In genomic region chr12:53095596-53095895, GRCh38 we compare ENCODE assay signal across 11 cellular contexts. TPM values are rescaled to one million over a fixed set of nuclear protein-coding genes. Genes with fewer than 3 reads are reported as not detected.
DNase-seq lines count a peak whose midpoint lies in the region; ATAC-seq, FAIRE-seq and TF ChIP-seq lines count a peak whose summit lies in the region.
"Not testable (repeated sequence)": the region's sequence is repeated elsewhere in the genome, so short reads cannot be mapped to it uniquely, and the experiment has no call there.
"Had no signal": no experiment of that assay in that cellular context is flagged by ENCODE, and none has a peak within 500 bp of the region (broad histone marks: within the 10 kb centered on the region; RNA-seq: fewer than 3 reads in every experiment).

No MANE protein-coding gene starts in this region.

- not testable (repeated sequence) for H3K4ac ChIP-seq in H1 (replicated peaks; ENCODE audit: insufficient read length, low read depth, low read length)

- TF ChIP-seq RAD21 in H1 (IDR thresholded peaks at IDR 0.05 in 1 of 2, conservative IDR thresholded peaks at IDR 0.05 in 1 of 2; ENCODE audit: low read depth in 2 of 2, low read length in 2 of 2), result not testable (repeated sequence)

- H2BK12ac ChIP-seq in H1 (ENCODE audit: low read depth, low read length), result not testable (repeated sequence)

- not testable (repeated sequence) for H3K56ac ChIP-seq in H1 (replicated peaks; ENCODE audit: insufficient read length, low read depth, low read length)

- H3K4me3 Mint-ChIP-seq in GM23338, result peak overlapping the region; percentile 89; the same call in 1 of the 3 replicates

- H3K23ac ChIP-seq in H1 (ENCODE audit: insufficient read length), result not testable (repeated sequence)

- not testable (repeated sequence) for H4K5ac ChIP-seq in H1 (ENCODE audit: insufficient read length, low read depth, low read length)

- not testable (repeated sequence) for H3K36me3 ChIP-seq in GM23338 (ENCODE audit: insufficient read depth); H1 (ENCODE audit: control insufficient read depth in 2 of 4, insufficient read depth in 4 of 4, low read length in 3 of 4); heart left ventricle; lower lobe of right lung; transverse colon

- H3K4me3 ChIP-seq in GM23338; H1 (ENCODE audit: extremely low read depth in 1 of 4, insufficient read depth in 2 of 4, low read depth in 3 of 4, low read length in 4 of 4); heart left ventricle; lower lobe of right lung; skin epidermis; transverse colon: not testable (repeated sequence)

- H2AFZ ChIP-seq in GM23338; H1 (ENCODE audit: low read length): not testable (repeated sequence)

- H3K4me1 Mint-ChIP-seq in GM23338, result peaks cover 35% of the 10 kb centered on the region

- not testable (repeated sequence) for H3K9me3 ChIP-seq in H1 (ENCODE audit: insufficient read depth in 2 of 2, low read depth in 1 of 2, low read length in 1 of 2); heart left ventricle; lower lobe of right lung; transverse colon

- FAIRE-seq in H1 (lab: Jason Lieb, UNC), result not testable (repeated sequence)

- H3K79me1 ChIP-seq in H1 (ENCODE audit: low read depth, low read length), result not testable (repeated sequence)

- H3K4me2 ChIP-seq in GM23338, result not testable (repeated sequence)
- peak overlapping the region in 1 of 2 experiments; percentile 95; a peak in 1 of 4 replicates for H3K4me2 ChIP-seq in H1 (ENCODE audit: insufficient read depth in 1 of 2, low read depth in 2 of 2, low read length in 2 of 2)

- H3K9me2 ChIP-seq in GM23338 (ENCODE audit: insufficient read depth), result not testable (repeated sequence)

- DNase-seq in GM23338 (ENCODE audit: low spot score); H1 (ENCODE audit: low read depth in 1 of 2, low spot score in 2 of 2); heart left ventricle; lower lobe of right lung; transverse colon: not testable (repeated sequence)
- DNase-seq in activated CD8-positive, alpha-beta memory T cell treated with anti-CD3 and anti-CD28 coated beads for 24 hours, result peak; percentile 7

- H3K27me3 Mint-ChIP-seq in GM23338 (ENCODE audit: insufficient read depth, low read depth, poor library complexity), result peaks cover 34% of the 10 kb centered on the region

- not testable (repeated sequence) for H2BK120ac ChIP-seq in H1 (replicated peaks; ENCODE audit: low read depth, low read length)

- not testable (repeated sequence) for H3K27ac Mint-ChIP-seq in GM23338

- POLR2A ChIA-PET in H1 (lab: Charles Lee; ENCODE audit: partially characterized antibody), result interaction anchor here (2.9 kb wide), 1 partner anchor 16 kb away, joined by 13 read pairs; the partner anchor contains the start of gene SPRYD3

- not testable (repeated sequence) for H4K8ac ChIP-seq in H1 (ENCODE audit: extremely low read depth, insufficient read depth, low read length)

- in situ Hi-C loops in transverse colon (cut with MboI; ENCODE audit: low pct_ligation_motif_present in 1 of 4, low pct_unique_long_range_greater_than_20kb in 1 of 4, low sequenced_read_pairs in 3 of 4), result not testable (repeated sequence)

- H2BK5ac ChIP-seq in H1 (ENCODE audit: low read depth, low read length), result not testable (repeated sequence)

- peaks cover 23% of the 10 kb centered on the region for H3F3A ChIP-seq in GM23338 (replicated peaks; ENCODE audit: low read depth)

- not testable (repeated sequence) for ATAC-seq in GM23338, heart left ventricle, lower lobe of right lung

- not testable (repeated sequence) for TF ChIP-seq POLR2A in H1 (IDR thresholded peaks at IDR 0.05; ENCODE audit: control extremely low read depth in 1 of 2, low read depth in 2 of 2, low read length in 2 of 2); heart left ventricle (IDR thresholded peaks at IDR 0.05); transverse colon (IDR thresholded peaks at IDR 0.05)

- H3K14ac ChIP-seq in H1 (ENCODE audit: insufficient read length), result not testable (repeated sequence)

- 97% methylated on average over 3 of the region's 3 CpGs; no CpG with 5 or more reads in 1 of the 2 experiments for WGBS in H1 (ENCODE audit: extremely low coverage in 1 of 2, insufficient coverage in 1 of 2, insufficient read length in 1 of 2, insufficient replicate concordance in 2 of 2, low coverage in 1 of 2, low lambda C conversion rate in 2 of 2, missing lambda C conversion rate in 1 of 2), 2 experiments
- 96 to 98% (median 97%) methylated on average over 3 of the region's 3 CpGs for WGBS in heart left ventricle, 4 donors
- 95% methylated on average over 3 of the region's 3 CpGs for WGBS in transverse colon (ENCODE audit: low coverage in 1 of 2), 2 donors

- peaks cover 26% of the 10 kb centered on the region for H3K4me1 ChIP-seq in GM23338 (ENCODE audit: insufficient read depth)
- peaks cover 4 to 22% (median 5%) of the 10 kb centered on the region in 4 experiments for H3K4me1 ChIP-seq in H1 (replicated peaks in 1 of 4; ENCODE audit: control insufficient read depth in 3 of 4, insufficient read depth in 4 of 4, low read length in 3 of 4)
- H3K4me1 ChIP-seq in heart left ventricle, result peaks cover 3 to 46% (median 34%) of the 10 kb centered on the region in 12 donors
- peaks cover 35% of the 10 kb centered on the region for H3K4me1 ChIP-seq in lower lobe of right lung
- peaks cover 18 to 26% (median 23%) of the 10 kb centered on the region in 4 donors for H3K4me1 ChIP-seq in transverse colon

- not testable (repeated sequence) for H2BK15ac ChIP-seq in H1 (ENCODE audit: low read length)

- not testable (repeated sequence) for H3K36me3 Mint-ChIP-seq in GM23338 (ENCODE audit: low read depth)

- peaks cover 26% of the 10 kb centered on the region for H3K27me3 ChIP-seq in GM23338 (ENCODE audit: insufficient read depth)
- H3K27me3 ChIP-seq in H1 (replicated peaks in 1 of 4; ENCODE audit: control insufficient read depth in 3 of 4, extremely low read depth in 1 of 4, insufficient read depth in 3 of 4, low read length in 3 of 4), result peaks cover 0 to 27% (median 16%) of the 10 kb centered on the region in 4 experiments; a peak in 5 of 7 replicates
- not testable (repeated sequence) for H3K27me3 ChIP-seq in heart left ventricle; lower lobe of right lung (ENCODE audit: low read depth)
- H3K27me3 ChIP-seq in transverse colon, result peaks cover 28% of the 10 kb centered on the region

- intact Hi-C loops in heart left ventricle (cut with DNase I), result loop anchor here in 2 of 10 donors (5.0 kb wide), 2 partner anchors 43 to 48 kb away; partner anchors contain the start of gene TNS2 (in 1 of the 2)
- intact Hi-C loops in lower lobe of right lung (cut with DNase I); transverse colon (cut with DNase I; ENCODE audit: low total_unique reads): not testable (repeated sequence)

- H4K20me1 ChIP-seq in GM23338 (replicated peaks; ENCODE audit: insufficient read depth); H1 (replicated peaks in 1 of 2; ENCODE audit: control insufficient read depth in 1 of 2, insufficient read depth in 2 of 2, low read length in 2 of 2): not testable (repeated sequence)

- H3K27ac ChIP-seq in GM23338 (ENCODE audit: low read depth); H1 (ENCODE audit: low read depth, low read length): not testable (repeated sequence)
- H3K27ac ChIP-seq in heart left ventricle (peak overlapping the region in 10 of 12 donors; percentile 79 to 96 (median 86)), lower lobe of right lung (peak overlapping the region; percentile 6), skin epidermis (peak overlapping the region in 11 of 21 experiments; percentile 11 to 87 (median 59)), transverse colon (peak overlapping the region; percentile 77 to 88 (median 84))

- H2AK5ac ChIP-seq in H1 (ENCODE audit: low read depth, low read length), result not testable (repeated sequence)

- H3K9me3 Mint-ChIP-seq in GM23338, result not testable (repeated sequence)

- peaks cover 28% of the 10 kb centered on the region for H3K23me2 ChIP-seq in H1 (ENCODE audit: low read depth, low read length)

- H3K18ac ChIP-seq in H1 (ENCODE audit: extremely low read depth, low read length), result not testable (repeated sequence)

- H3K79me2 ChIP-seq in GM23338 (replicated peaks; ENCODE audit: insufficient read depth); H1 (ENCODE audit: control insufficient read depth in 1 of 2, insufficient read depth in 2 of 2, low read length in 2 of 2): not testable (repeated sequence)

- H4K91ac ChIP-seq in H1 (replicated peaks; ENCODE audit: insufficient read length, low read length), result not testable (repeated sequence)

- not testable (repeated sequence) for H3K9ac ChIP-seq in H1 (replicated peaks in 1 of 4; ENCODE audit: extremely low read depth in 1 of 4, low read depth in 3 of 4, low read length in 3 of 4)

- TF ChIP-seq EP300 in H1 (IDR thresholded peaks at IDR 0.05; ENCODE audit: borderline replicate concordance in 1 of 2, low read depth in 2 of 2, low read length in 2 of 2); transverse colon (IDR thresholded peaks at IDR 0.05; ENCODE audit: low read depth): not testable (repeated sequence)

- CTCF ChIA-PET in H1 (lab: Charles Lee; ENCODE audit: partially characterized antibody), result interaction anchor here (0.6 to 19.1 kb wide), 5 partner anchors 20 to 83 kb away, joined by 3 to 531 read pairs (median 42); partner anchors contain the start of gene SPRYD3

- TF ChIP-seq CTCF in GM23338 (conservative IDR thresholded peaks at IDR 0.05; ENCODE audit: low read depth in 2 of 2); H1 (IDR thresholded peaks at IDR 0.05; ENCODE audit: control extremely low read depth in 1 of 3, insufficient read depth in 1 of 3, low read depth in 1 of 3, low read length in 3 of 3); heart left ventricle (IDR thresholded peaks at IDR 0.05); lower lobe of right lung (IDR thresholded peaks at IDR 0.05); transverse colon (IDR thresholded peaks at IDR 0.05): not testable (repeated sequence)

- 0 out of 2 replicates have a peak overlapping the region, but pooled peaks have one; percentile 72 for H2BK20ac ChIP-seq in H1 (ENCODE audit: low read length)

RNA-seq across cellular contexts. Expression of gene IGFBP6, which starts 1.9 kb away (rescaled TPM):
- total RNA-seq in GM23338 (2014; rRNA removed; shearing (Covaris generic)), result 14.1 and 16.6 TPM in 2 replicates
- polyA plus RNA-seq in GM23338 (2016; fragmentation: Nextera tagmentation; extraction: Ambion mirVana) (14.7 and 17.6 TPM in 2 replicates), H1 (2011; rRNA removed) (14.7 and 25.3 TPM in 2 replicates), heart left ventricle (10 to 100 TPM; 28.8 to 81.6 TPM)
- 13.7 and 16.4 TPM in 2 replicates for total RNA-seq in H1 (2021; fragmentation: NEBNext Ultra II Directional; extraction: Animal tissue kit (Norgen Biotek cat#: 25700))
- polyA plus RNA-seq in H1 (2011; cell fraction: cytosol; rRNA removed), result 15.4 TPM
- 13.2 TPM for polyA plus RNA-seq in H1 (2011; cell fraction: nucleus; rRNA removed)
- 5.3 to 13.0 TPM (median 10.2 TPM) in 4 replicates for polyA plus RNA-seq in H1 (2012, experiment 1 of 2)
- polyA plus RNA-seq in H1 (2012, experiment 2 of 2), result 22.3 TPM
- 8.4 TPM for polyA plus RNA-seq in H1 (2013, experiment 1 of 2)
- 10.8 TPM for polyA plus RNA-seq in H1 (2013, experiment 2 of 2)
- 2.6 and 3.5 TPM in 2 replicates for polyA minus RNA-seq in H1 (2011; rRNA and poly(A)+ RNA removed)
- polyA minus RNA-seq in H1 (2011; cell fraction: cytosol; rRNA and poly(A)+ RNA removed), result 2.9 TPM
- polyA minus RNA-seq in H1 (2011; cell fraction: nucleus; rRNA and poly(A)+ RNA removed), result 2.4 TPM
- total RNA-seq in heart left ventricle (100 to 1,000 TPM in 3 of 9 donors, 10 to 100 TPM in 6; 18.3 to 132 (median 42.6) TPM), lower lobe of right lung (58.5 TPM), transverse colon (100 to 1,000 TPM in 1 of 4 donors, 10 to 100 TPM in 3; 38.5 to 106 (median 94.5) TPM)
- total RNA-seq: B cell had no signal
- polyA plus RNA-seq: CD14-positive monocyte had no signal

RNA-seq across cellular contexts. Expression of gene SOAT2, which starts 7.7 kb away (rescaled TPM):
- not detected in 2 replicates for total RNA-seq in GM23338 (2014; rRNA removed; shearing (Covaris generic))
- polyA plus RNA-seq in GM23338 (2016; fragmentation: Nextera tagmentation; extraction: Ambion mirVana) (not detected in 2 replicates), H1 (2011; rRNA removed) (0.08 and 0.13 TPM in 2 replicates), heart left ventricle (not detected)
- not detected in 2 replicates for total RNA-seq in H1 (2021; fragmentation: NEBNext Ultra II Directional; extraction: Animal tissue kit (Norgen Biotek cat#: 25700))
- polyA plus RNA-seq in H1 (2011; cell fraction: cytosol; rRNA removed), result 0.12 TPM
- 0.21 TPM for polyA plus RNA-seq in H1 (2011; cell fraction: nucleus; rRNA removed)
- polyA plus RNA-seq in H1 (2012, experiment 1 of 2), result not detected in 4 replicates
- not detected for polyA plus RNA-seq in H1 (2012, experiment 2 of 2)
- 0.04 TPM for polyA plus RNA-seq in H1 (2013, experiment 1 of 2)
- polyA plus RNA-seq in H1 (2013, experiment 2 of 2), result not detected
- not detected in 2 replicates for polyA minus RNA-seq in H1 (2011; rRNA and poly(A)+ RNA removed)
- polyA minus RNA-seq in H1 (2011; cell fraction: cytosol; rRNA and poly(A)+ RNA removed), result not detected
- not detected for polyA minus RNA-seq in H1 (2011; cell fraction: nucleus; rRNA and poly(A)+ RNA removed)
- total RNA-seq in heart left ventricle (under 1 TPM in 2 of 9 donors, not detected in 7; 0.20 to 0.27 TPM), lower lobe of right lung (not detected), transverse colon (under 1 TPM in 1 of 4 donors, not detected in 3; 0.41 TPM)
- total RNA-seq: B cell, RPMI7951 had no signal
- polyA plus RNA-seq: CD14-positive monocyte, IgD-negative memory B cell had no signal

RNA-seq across cellular contexts. Expression of gene SPRYD3, which starts 16.4 kb away (rescaled TPM):
- total RNA-seq in GM23338 (2014; rRNA removed; shearing (Covaris generic)), result 4.7 and 5.4 TPM in 2 replicates
- polyA plus RNA-seq in GM23338 (2016; fragmentation: Nextera tagmentation; extraction: Ambion mirVana) (3.4 and 4.3 TPM in 2 replicates), H1 (2011; rRNA removed) (8.0 and 10.4 TPM in 2 replicates), heart left ventricle (10 to 100 TPM; 26.0 to 94.7 TPM)
- total RNA-seq in H1 (2021; fragmentation: NEBNext Ultra II Directional; extraction: Animal tissue kit (Norgen Biotek cat#: 25700)), result 6.6 and 6.8 TPM in 2 replicates
- 7.4 TPM for polyA plus RNA-seq in H1 (2011; cell fraction: cytosol; rRNA removed)
- polyA plus RNA-seq in H1 (2011; cell fraction: nucleus; rRNA removed), result 10.8 TPM
- polyA plus RNA-seq in H1 (2012, experiment 1 of 2), result 4.9 to 8.7 TPM (median 6.7 TPM) in 4 replicates
- 6.0 TPM for polyA plus RNA-seq in H1 (2012, experiment 2 of 2)
- polyA plus RNA-seq in H1 (2013, experiment 1 of 2), result 3.4 TPM
- polyA plus RNA-seq in H1 (2013, experiment 2 of 2), result 4.0 TPM
- polyA minus RNA-seq in H1 (2011; rRNA and poly(A)+ RNA removed), result 7.9 and 9.9 TPM in 2 replicates
- polyA minus RNA-seq in H1 (2011; cell fraction: cytosol; rRNA and poly(A)+ RNA removed), result 4.6 TPM
- polyA minus RNA-seq in H1 (2011; cell fraction: nucleus; rRNA and poly(A)+ RNA removed), result 7.6 TPM
- total RNA-seq in heart left ventricle (10 to 100 TPM; 42.9 to 72.6 (median 48.5) TPM), lower lobe of right lung (47.9 TPM), transverse colon (10 to 100 TPM; 10.1 to 27.0 (median 21.9) TPM)

RNA-seq across cellular contexts. Expression of gene TNS2, which starts 45.7 kb away (rescaled TPM):
- total RNA-seq in GM23338 (2014; rRNA removed; shearing (Covaris generic)), result 5.7 and 6.9 TPM in 2 replicates
- 1.5 and 1.8 TPM in 2 replicates for polyA plus RNA-seq in GM23338 (2016; fragmentation: Nextera tagmentation; extraction: Ambion mirVana)
- total RNA-seq in H1 (2021; fragmentation: NEBNext Ultra II Directional; extraction: Animal tissue kit (Norgen Biotek cat#: 25700)), result 4.7 and 5.8 TPM in 2 replicates
- 2.8 and 5.0 TPM in 2 replicates for polyA plus RNA-seq in H1 (2011; rRNA removed)
- 1.7 TPM for polyA plus RNA-seq in H1 (2011; cell fraction: cytosol; rRNA removed)
- polyA plus RNA-seq in H1 (2011; cell fraction: nucleus; rRNA removed), result 25.7 TPM
- 4.3 to 6.2 TPM (median 4.8 TPM) in 4 replicates for polyA plus RNA-seq in H1 (2012, experiment 1 of 2)
- polyA plus RNA-seq in H1 (2012, experiment 2 of 2), result 2.5 TPM
- 3.7 TPM for polyA plus RNA-seq in H1 (2013, experiment 1 of 2)
- polyA plus RNA-seq in H1 (2013, experiment 2 of 2), result 3.4 TPM
- polyA minus RNA-seq in H1 (2011; rRNA and poly(A)+ RNA removed), result 1.7 and 2.8 TPM in 2 replicates
- polyA minus RNA-seq in H1 (2011; cell fraction: cytosol; rRNA and poly(A)+ RNA removed), result 10.8 TPM
- polyA minus RNA-seq in H1 (2011; cell fraction: nucleus; rRNA and poly(A)+ RNA removed), result 10.6 TPM
- 100 to 1,000 TPM in 3 of 9 donors, 10 to 100 TPM in 6; 56.0 to 193 (median 88.4) TPM for total RNA-seq in heart left ventricle
- 100 to 1,000 TPM in 1 of 2 donors, 10 to 100 TPM in 1; 58.7 to 133 TPM for polyA plus RNA-seq in heart left ventricle
- 186 TPM for total RNA-seq in lower lobe of right lung
- 100 to 1,000 TPM in 2 of 4 donors, 10 to 100 TPM in 2; 48.2 to 397 (median 169) TPM for total RNA-seq in transverse colon
- polyA plus RNA-seq: IgD-negative memory B cell had no signal
